8 cellular contexts compared by ENCODE assay signal in the genomic region with DNA sequence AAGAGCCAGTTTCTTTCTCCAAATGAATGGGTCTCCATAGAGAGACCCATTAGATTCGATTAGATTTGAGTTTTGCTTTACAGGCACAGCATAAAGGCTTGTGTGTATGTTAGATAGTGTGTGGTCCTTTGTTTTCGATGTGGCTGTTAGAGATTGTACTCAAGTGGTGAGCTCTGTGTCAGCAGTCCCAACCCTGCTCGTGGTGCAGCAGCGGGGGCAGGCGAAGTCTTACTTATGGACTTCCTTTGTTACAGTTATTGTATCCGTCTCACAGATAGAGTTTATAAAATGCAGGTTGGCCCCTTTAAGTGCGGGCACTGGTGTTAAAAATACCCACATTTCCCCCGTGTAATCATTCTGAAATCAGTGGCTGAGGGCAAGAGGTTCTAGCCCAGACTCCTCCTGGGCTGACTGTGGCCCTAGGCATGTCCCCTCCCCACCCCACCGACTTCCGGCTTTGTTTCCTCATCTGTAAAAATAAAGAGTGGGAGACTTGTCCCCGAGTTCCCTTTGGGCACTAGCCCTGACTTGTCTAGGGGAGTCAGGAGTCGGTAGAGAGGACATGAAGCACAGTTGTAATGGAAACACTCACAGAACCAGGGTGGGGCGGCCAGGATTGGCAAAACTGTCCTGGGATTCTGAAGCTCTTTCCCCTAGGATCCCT. TPM values are rescaled to one million over a fixed set of nuclear protein-coding genes. Genes with fewer than 3 reads are reported as not detected.
A peak's percentile ranks its signal among the peaks of the same experiment; 100 is the strongest.
DNase-seq lines count a peak whose midpoint lies in the region; ATAC-seq and TF ChIP-seq lines count a peak whose summit lies in the region.

No MANE protein-coding gene starts in this region.

- H3K27ac ChIP-seq in HUES48 (ENCODE audit: low read depth, low read length) (peak overlapping the region; percentile 43), spleen (peak overlapping the region in 7 of 8 donors; percentile 51 to 75 (median 61))

- H3K9me3 ChIP-seq in HUES48 (ENCODE audit: control insufficient read depth, insufficient read depth, low read length) = no peaks in the 10 kb centered on the region
- no peaks in the 10 kb centered on the region for H3K9me3 ChIP-seq in spleen

- no peak for TF ChIP-seq CTCF in spleen (IDR thresholded peaks at IDR 0.05 in 8 of 11, conservative IDR thresholded peaks at IDR 0.05 in 3 of 11)
- no peak for TF ChIP-seq CTCF in foreskin fibroblast (IDR thresholded peaks at IDR 0.05; ENCODE audit: low read depth, low read length)
- TF ChIP-seq CTCF in omental fat pad (IDR thresholded peaks at IDR 0.05) = no peak

- no peak for DNase-seq in Right ventricle myocardium inferior (ENCODE audit: missing footprints)
- DNase-seq in cardiac septum (ENCODE audit: low spot score) = no peak
- peak; percentile 87 for DNase-seq in foreskin melanocyte
- peak; percentile 82 for DNase-seq in spleen
- DNase-seq in foreskin fibroblast = no peak
- no peak for DNase-seq in omental fat pad (ENCODE audit: low spot score)

- peak overlapping the region; percentile 25 for H3K4me3 Mint-ChIP-seq in T-helper 1 cell treated with Interleukin-12 subunit alpha and Interleukin-12 subunit beta and Interleukin-4 antibody, amounts not matched to agents 30 μg/mL and 1 μg/mL, for 36 hours

- H3K36me3 ChIP-seq in HUES48 (ENCODE audit: control insufficient read depth, insufficient read depth, low read length) (no peaks in the 10 kb centered on the region), spleen (no peaks in the 10 kb centered on the region)

- H3K9me3 Mint-ChIP-seq in T-helper 1 cell treated with Interleukin-12 subunit alpha and Interleukin-12 subunit beta and Interleukin-4 antibody, amounts not matched to agents 30 μg/mL and 1 μg/mL, for 36 hours = no peaks in the 10 kb centered on the region

- H3K9ac ChIP-seq in HUES48 (ENCODE audit: low read depth, low read length) = no peak overlapping the region

- peaks cover 20% of the 10 kb centered on the region for H3K27me3 ChIP-seq in HUES48 (ENCODE audit: control insufficient read depth, insufficient read depth, low read length)
- no peaks in the 10 kb centered on the region for H3K27me3 ChIP-seq in spleen (replicated peaks in 1 of 7)

- no peaks in the 10 kb centered on the region for H3K36me3 Mint-ChIP-seq in T-helper 1 cell treated with Interleukin-12 subunit alpha and Interleukin-12 subunit beta and Interleukin-4 antibody, amounts not matched to agents 30 μg/mL and 1 μg/mL, for 36 hours (ENCODE audit: low read depth)

- H3K27ac Mint-ChIP-seq in T-helper 1 cell treated with Interleukin-12 subunit alpha and Interleukin-12 subunit beta and Interleukin-4 antibody, amounts not matched to agents 30 μg/mL and 1 μg/mL, for 36 hours = peak overlapping the region; percentile 72

- intact Hi-C loops in Right ventricle myocardium inferior (cut with DNase I) (loop anchor here (5.0 kb wide), 2 partner anchors 114 to 404 kb away; no protein-coding TSS in a partner anchor), cardiac septum (cut with DNase I) (loop anchor here (5.0 to 10.0 kb wide), 2 partner anchors 114 to 251 kb away; no protein-coding TSS in a partner anchor), spleen (cut with DNase I; ENCODE audit: low total_unique reads) (loop anchor here (10.0 kb wide), 4 partner anchors 111 to 571 kb away; no protein-coding TSS in a partner anchor)

- ATAC-seq in Right ventricle myocardium inferior (peak; percentile 49), omental fat pad (ENCODE audit: low FRiP score) (no peak)

- TF ChIP-seq POLR2A in spleen (IDR thresholded peaks at IDR 0.05) = no peak

- peaks cover 5% of the 10 kb centered on the region for H3K27me3 Mint-ChIP-seq in T-helper 1 cell treated with Interleukin-12 subunit alpha and Interleukin-12 subunit beta and Interleukin-4 antibody, amounts not matched to agents 30 μg/mL and 1 μg/mL, for 36 hours (ENCODE audit: low read depth)

- WGBS in spleen, 5 donors = 22 to 29% (median 24%) methylated on average over 13 of the region's 13 CpGs

- peaks cover 47% of the 10 kb centered on the region for H3K4me1 ChIP-seq in HUES48 (ENCODE audit: control insufficient read depth, insufficient read depth, low read length)
- peaks cover 18 to 76% (median 55%) of the 10 kb centered on the region in 6 donors for H3K4me1 ChIP-seq in spleen

- H3K4me1 Mint-ChIP-seq in T-helper 1 cell treated with Interleukin-12 subunit alpha and Interleukin-12 subunit beta and Interleukin-4 antibody, amounts not matched to agents 30 μg/mL and 1 μg/mL, for 36 hours (ENCODE audit: low read depth) = peaks cover 33% of the 10 kb centered on the region

- H3K4me3 ChIP-seq in HUES48 (ENCODE audit: low read depth, low read length) (no peak overlapping the region), spleen (peak overlapping the region in 1 of 8 donors; percentile 29), foreskin fibroblast (ENCODE audit: low read depth in 1 of 2, low read length in 2 of 2) (no peak overlapping the region)

RNA-seq across cellular contexts. Expression of a gene that starts 28.6 kb away (rescaled TPM):
- total RNA-seq in Right ventricle myocardium inferior (15.7 TPM), cardiac septum (49.3 TPM), spleen (10 to 100 TPM; 11.8 to 36.6 (median 17.0) TPM), omental fat pad (100 to 1,000 TPM in 3 of 4 donors, 10 to 100 TPM in 1; 94.7 to 179 (median 122) TPM)
- 1 to 10 TPM; 6.3 to 7.4 (median 6.5) TPM for polyA plus RNA-seq in spleen

Comparison
In these comparisons a context has a peak if more than half of its experiments do, and no peak if none do; other contexts are left out.
1. DNase-seq: peak in foreskin melanocyte (single experiment) and spleen (single experiment); none in Right ventricle myocardium inferior (single experiment), cardiac septum (single experiment), foreskin fibroblast (0 of 2) and omental fat pad (single experiment).